Comparison of ENCODE assay signal across 1 cellular context in the genomic region with DNA sequence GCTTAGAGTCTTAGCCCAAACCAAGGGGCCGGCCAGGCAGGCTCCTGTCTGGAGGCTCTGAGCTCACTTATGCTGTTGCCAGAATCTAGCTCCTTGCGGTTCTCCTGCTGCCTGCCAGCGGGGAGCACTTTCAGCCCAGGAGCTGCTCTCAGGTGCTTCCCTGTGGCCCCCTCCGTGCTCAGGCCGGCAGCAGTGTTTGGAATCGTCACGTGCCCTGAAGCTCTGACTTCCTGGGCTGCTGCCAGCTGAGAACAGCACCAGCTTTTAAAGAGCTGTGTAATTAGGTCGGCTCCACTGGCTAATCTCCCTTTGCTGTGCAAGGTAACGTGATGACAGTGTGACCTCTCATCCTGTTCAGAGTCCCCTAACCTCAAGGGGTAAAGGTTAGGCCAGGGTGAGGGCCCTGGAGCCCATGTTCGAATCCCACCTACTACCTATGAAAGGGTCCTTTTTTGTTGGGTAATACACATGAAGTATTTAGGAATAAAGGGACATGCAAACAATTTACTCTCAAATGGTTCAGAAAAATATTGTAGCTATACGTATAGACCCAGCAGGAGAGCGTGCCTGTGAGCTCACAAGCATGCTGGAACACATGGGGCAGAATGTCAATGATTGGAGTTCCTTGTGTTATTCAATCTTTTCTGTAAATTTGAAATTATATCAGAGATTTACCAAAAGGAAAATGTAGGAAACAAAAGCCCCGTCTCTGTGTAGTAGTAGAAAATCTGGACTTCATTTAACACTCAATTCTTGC.
TF ChIP-seq lines count a peak whose summit lies in the region.

No MANE protein-coding gene starts in this region.

TF ChIP-seq in HepG2, 621 proteins besides CTCF, POLR2A, EP300 and RAD21 (continued from another document):
- TF ChIP-seq, protein P1, sequence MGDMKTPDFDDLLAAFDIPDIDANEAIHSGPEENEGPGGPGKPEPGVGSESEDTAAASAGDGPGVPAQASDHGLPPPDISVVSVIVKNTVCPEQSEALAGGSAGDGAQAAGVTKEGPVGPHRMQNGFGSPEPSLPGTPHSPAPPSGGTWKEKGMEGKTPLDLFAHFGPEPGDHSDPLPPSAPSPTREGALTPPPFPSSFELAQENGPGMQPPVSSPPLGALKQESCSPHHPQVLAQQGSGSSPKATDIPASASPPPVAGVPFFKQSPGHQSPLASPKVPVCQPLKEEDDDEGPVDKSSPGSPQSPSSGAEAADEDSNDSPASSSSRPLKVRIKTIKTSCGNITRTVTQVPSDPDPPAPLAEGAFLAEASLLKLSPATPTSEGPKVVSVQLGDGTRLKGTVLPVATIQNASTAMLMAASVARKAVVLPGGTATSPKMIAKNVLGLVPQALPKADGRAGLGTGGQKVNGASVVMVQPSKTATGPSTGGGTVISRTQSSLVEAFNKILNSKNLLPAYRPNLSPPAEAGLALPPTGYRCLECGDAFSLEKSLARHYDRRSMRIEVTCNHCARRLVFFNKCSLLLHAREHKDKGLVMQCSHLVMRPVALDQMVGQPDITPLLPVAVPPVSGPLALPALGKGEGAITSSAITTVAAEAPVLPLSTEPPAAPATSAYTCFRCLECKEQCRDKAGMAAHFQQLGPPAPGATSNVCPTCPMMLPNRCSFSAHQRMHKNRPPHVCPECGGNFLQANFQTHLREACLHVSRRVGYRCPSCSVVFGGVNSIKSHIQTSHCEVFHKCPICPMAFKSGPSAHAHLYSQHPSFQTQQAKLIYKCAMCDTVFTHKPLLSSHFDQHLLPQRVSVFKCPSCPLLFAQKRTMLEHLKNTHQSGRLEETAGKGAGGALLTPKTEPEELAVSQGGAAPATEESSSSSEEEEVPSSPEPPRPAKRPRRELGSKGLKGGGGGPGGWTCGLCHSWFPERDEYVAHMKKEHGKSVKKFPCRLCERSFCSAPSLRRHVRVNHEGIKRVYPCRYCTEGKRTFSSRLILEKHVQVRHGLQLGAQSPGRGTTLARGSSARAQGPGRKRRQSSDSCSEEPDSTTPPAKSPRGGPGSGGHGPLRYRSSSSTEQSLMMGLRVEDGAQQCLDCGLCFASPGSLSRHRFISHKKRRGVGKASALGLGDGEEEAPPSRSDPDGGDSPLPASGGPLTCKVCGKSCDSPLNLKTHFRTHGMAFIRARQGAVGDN (CRISPR knock-in tag; IDR thresholded peaks at IDR 0.05) = 0 out of 2 replicates have a peak, but pooled peaks have one; percentile 24
- TF ChIP-seq SOX6 (IDR thresholded peaks at IDR 0.05) = no peak
- TF ChIP-seq SOX6 (CRISPR knock-in tag; IDR thresholded peaks at IDR 0.05) = peak; percentile 34; the same call in 1 of the 2 replicates
- peak; percentile 52; the same call in 1 of the 2 replicates for TF ChIP-seq RARA (CRISPR knock-in tag; IDR thresholded peaks at IDR 0.05)
- TF ChIP-seq REPIN1 (CRISPR knock-in tag; IDR thresholded peaks at IDR 0.05; ENCODE audit: borderline replicate concordance, low read depth) = 0 out of 2 replicates have a peak, but pooled peaks have one; percentile 32
- TF ChIP-seq HOXA3 (CRISPR knock-in tag; IDR thresholded peaks at IDR 0.05) = peak; percentile 24; the same call in 1 of the 2 replicates
- TF ChIP-seq THYN1 (CRISPR knock-in tag; IDR thresholded peaks at IDR 0.05; ENCODE audit: borderline replicate concordance, low read depth) = no peak
- peak; percentile 18; the same call in 1 of the 2 replicates for TF ChIP-seq TBX2 (CRISPR knock-in tag; IDR thresholded peaks at IDR 0.05; ENCODE audit: borderline replicate concordance)
- peak; percentile 83 for TF ChIP-seq NR2C2 (CRISPR knock-in tag; IDR thresholded peaks at IDR 0.05; ENCODE audit: borderline replicate concordance)
- TF ChIP-seq HNF4G (IDR thresholded peaks at IDR 0.05; ENCODE audit: borderline replicate concordance, low read depth, low read length) = peak; percentile 75
- TF ChIP-seq HNF4G (CRISPR knock-in tag; IDR thresholded peaks at IDR 0.05; ENCODE audit: borderline replicate concordance, low read depth) = 0 out of 2 replicates have a peak, but pooled peaks have one; percentile 30
- peak; percentile 39 for TF ChIP-seq XRCC5 (optimal IDR thresholded peaks at IDR 0.05; ENCODE audit: low read length)
- peak; percentile 57 for TF ChIP-seq NCOR1 (IDR thresholded peaks at IDR 0.05; ENCODE audit: borderline replicate concordance, low read length)
